ENCODE assay signal across 8 cellular contexts in genomic region chr19:42176990-42177685, GRCh38. TPM values are rescaled to one million over a fixed set of nuclear protein-coding genes. Genes with fewer than 3 reads are reported as not detected.
DNase-seq lines count a peak whose midpoint lies in the region; ATAC-seq, FAIRE-seq and TF ChIP-seq lines count a peak whose summit lies in the region.

No MANE protein-coding gene starts in this region.

- no peak for TF ChIP-seq POLR2A in H54 (IDR thresholded peaks at IDR 0.05; ENCODE audit: low read depth, low read length)

- no peak for FAIRE-seq in H54 (lab: Jason Lieb, UNC)

- no peak for ATAC-seq in GM18520 (IDR thresholded peaks at IDR 0.05; ENCODE audit: unreplicated experiment)

- DNase-seq in AG20443 (ENCODE audit: low spot score) (peak; percentile 92), H54 (ENCODE audit: insufficient read length, low spot score) (peak; percentile 86), NCI-H2227 treated with DMSO at 0.1 percent for 48 hours (lab: John Stamatoyannopoulos, UW) (peak; percentile 99), cerebellum (ENCODE audit: low spot score) (peak; percentile 88)
- DNase-seq in activated CD4-positive, alpha-beta T cell treated with anti-CD3 and anti-CD28 coated beads for 24 hours (ENCODE audit: low read depth in 2 of 2): peak; percentile 62 to 68
- DNase-seq in stimulated activated CD4-positive, alpha-beta T cell treated with anti-CD3 and anti-CD28 coated beads, Interleukin-1b, Interleukin-23, amount 100 ng/mL, for 24 hours (ENCODE audit: low read depth in 4 of 4, low spot score in 1 of 4): peak; percentile 45 to 74 (median 59)

- H3K27ac ChIP-seq in layer of hippocampus (ENCODE audit: low read depth, low read length): peak overlapping the region; percentile 23

- peaks cover 5% of the 10 kb centered on the region for H3K27me3 ChIP-seq in layer of hippocampus (ENCODE audit: control insufficient read depth, insufficient read depth, low read length)

RNA-seq across cellular contexts. Expression of gene DEDD2, which starts 40.3 kb away (rescaled TPM):
- total RNA-seq in cerebellum: 17.8 TPM

RNA-seq across cellular contexts. Expression of gene ZNF526, which starts 43.0 kb away (rescaled TPM):
- 6.4 TPM for total RNA-seq in cerebellum

RNA-seq across cellular contexts. Expression of gene POU2F2, which starts 44.9 kb away (rescaled TPM):
- 3.7 TPM for total RNA-seq in cerebellum
